8 cellular contexts compared by ENCODE assay signal in genomic region chr15:34341922-34342736, GRCh38. TPM values are rescaled to one million over a fixed set of nuclear protein-coding genes. Genes with fewer than 3 reads are reported as not detected.
DNase-seq lines count a peak whose midpoint lies in the region; ATAC-seq, FAIRE-seq and TF ChIP-seq lines count a peak whose summit lies in the region.

No MANE protein-coding gene starts in this region.

- CTCF ChIA-PET in CD4-positive, alpha-beta T cell (lab: Charles Lee): interaction anchor here (0.9 to 2.2 kb wide), 9 partner anchors 13 to 117 kb away, joined by 3 to 49 read pairs (median 5); partner anchors contain the start of genes EMC4 and LPCAT4
- CTCF ChIA-PET in H1 (lab: Charles Lee; ENCODE audit: partially characterized antibody): interaction anchor here (0.6 to 3.4 kb wide), 7 partner anchors 11 to 512 kb away, joined by 3 to 34 read pairs (median 6); partner anchors contain the start of gene LPCAT4

- no peak overlapping the region for H2BK15ac ChIP-seq in H1 (ENCODE audit: low read length)

- no peaks in the 10 kb centered on the region for H3K9me3 Mint-ChIP-seq in CD4-positive, alpha-beta T cell
- no peaks in the 10 kb centered on the region for H3K9me3 Mint-ChIP-seq in neural progenitor cell

- POLR2A ChIA-PET in CD4-positive, alpha-beta T cell (lab: Charles Lee): interaction anchor here (0.8 to 2.2 kb wide), 10 partner anchors 13 to 240 kb away, joined by 3 to 49 read pairs (median 5); partner anchors contain the start of genes EMC7, LPCAT4 and PGBD4
- POLR2A ChIA-PET in H1 (lab: Charles Lee; ENCODE audit: partially characterized antibody): interaction anchor here (0.8 to 1.9 kb wide), 6 partner anchors 8 to 25 kb away, joined by 3 to 17 read pairs (median 4); partner anchors contain the start of gene LPCAT4

- no peaks in the 10 kb centered on the region for H3K9me3 ChIP-seq in CD4-positive, alpha-beta T cell (ENCODE audit: control insufficient read depth, low read length)
- H3K9me3 ChIP-seq in Loucy (ENCODE audit: insufficient read depth, low read depth, low read length) (no peaks in the 10 kb centered on the region), H1 (ENCODE audit: insufficient read depth in 2 of 2, low read depth in 1 of 2, low read length in 1 of 2) (no peaks in the 10 kb centered on the region), neural progenitor cell (ENCODE audit: low read depth) (no peaks in the 10 kb centered on the region)

- no peaks in the 10 kb centered on the region for H3F3A ChIP-seq in Loucy (ENCODE audit: low read depth)
- H3F3A ChIP-seq in neural progenitor cell (ENCODE audit: low read depth): peaks cover 38% of the 10 kb centered on the region

- H3K36me3 Mint-ChIP-seq in CD4-positive, alpha-beta T cell (ENCODE audit: low read depth): peaks cover 19% of the 10 kb centered on the region
- peaks cover 17% of the 10 kb centered on the region for H3K36me3 Mint-ChIP-seq in neural progenitor cell

- H4K8ac ChIP-seq in H1 (ENCODE audit: extremely low read depth, insufficient read depth, low read length): peak overlapping the region; percentile 86

- peak overlapping the region; percentile 81 for H3K4me2 ChIP-seq in Loucy (ENCODE audit: low read depth, low read length, poor library complexity, severe bottlenecking)
- H3K4me2 ChIP-seq in H1 (ENCODE audit: insufficient read depth in 1 of 2, low read depth in 2 of 2, low read length in 2 of 2): peak overlapping the region; percentile 20 to 73
- H3K4me2 ChIP-seq in neural progenitor cell: peak overlapping the region; percentile 80

- no peaks in the 10 kb centered on the region for H3K9me2 ChIP-seq in Loucy (replicated peaks; ENCODE audit: low read depth, low read length)

- FAIRE-seq in H1 (lab: Jason Lieb, UNC): no peak

- DNase-seq in CD4-positive, alpha-beta T cell: no peak
- no peak for DNase-seq in H1 (ENCODE audit: low read depth in 1 of 2, low spot score in 2 of 2)
- DNase-seq in neural progenitor cell (ENCODE audit: low spot score): no peak
- no peak for DNase-seq in NCI-H510A treated with DMSO at 0.1 percent for 48 hours (lab: John Stamatoyannopoulos, UW)
- no peak for DNase-seq in effector CD4-positive, alpha-beta T cell
- no peak for DNase-seq in epidermal melanocyte (ENCODE audit: insufficient read length, low spot score)

- no peak overlapping the region for H2AK5ac ChIP-seq in H1 (ENCODE audit: low read depth, low read length)

- no peak overlapping the region for H3K23ac ChIP-seq in H1 (ENCODE audit: insufficient read length)

- TF ChIP-seq EP300 in H1 (IDR thresholded peaks at IDR 0.05; ENCODE audit: borderline replicate concordance in 1 of 2, low read depth in 2 of 2, low read length in 2 of 2): no peak

- no peak overlapping the region for H2BK120ac ChIP-seq in H1 (replicated peaks; ENCODE audit: low read depth, low read length)

- H3K4me1 ChIP-seq in Loucy (ENCODE audit: insufficient read depth, low read length, poor library complexity, severe bottlenecking) (peaks cover 31% of the 10 kb centered on the region), H1 (replicated peaks in 1 of 4; ENCODE audit: control insufficient read depth in 3 of 4, insufficient read depth in 4 of 4, low read length in 3 of 4) (peaks cover 4 to 11% (median 8%) of the 10 kb centered on the region in 4 experiments; a peak in 6 of 7 replicates), neural progenitor cell (peaks cover 5% of the 10 kb centered on the region)

- H3K36me3 ChIP-seq in Loucy (ENCODE audit: insufficient read depth, low read length) (no peaks in the 10 kb centered on the region), H1 (ENCODE audit: control insufficient read depth in 2 of 4, insufficient read depth in 4 of 4, low read length in 3 of 4) (peaks cover 2 to 13% (median 6%) of the 10 kb centered on the region in 4 experiments; a peak in 5 of 8 replicates), neural progenitor cell (peaks cover 14% of the 10 kb centered on the region)

- whole genome bisulfite sequencing in H1 (ENCODE audit: extremely low coverage in 1 of 2, insufficient coverage in 1 of 2, insufficient read length in 1 of 2, insufficient replicate concordance in 2 of 2, low coverage in 1 of 2, low lambda C conversion rate in 2 of 2, missing lambda C conversion rate in 1 of 2), 2 experiments: 54% methylated on average over 36 of the region's 36 CpGs; no CpG with 5 or more reads in 1 of the 2 experiments

- no peak overlapping the region for H3K4ac ChIP-seq in H1 (replicated peaks; ENCODE audit: insufficient read length, low read depth, low read length)

- peak overlapping the region; percentile 95 for H3K9ac ChIP-seq in Loucy (ENCODE audit: low read depth, low read length, poor library complexity, severe bottlenecking)
- peak overlapping the region in 3 of 4 experiments; percentile 81 to 93 (median 85); a peak in 6 of 7 replicates for H3K9ac ChIP-seq in H1 (replicated peaks in 1 of 4; ENCODE audit: extremely low read depth in 1 of 4, low read depth in 3 of 4, low read length in 3 of 4)
- peak overlapping the region; percentile 53 for H3K9ac ChIP-seq in neural progenitor cell

- no peak overlapping the region for H4K91ac ChIP-seq in H1 (replicated peaks; ENCODE audit: insufficient read length, low read length)

- TF ChIP-seq POLR2A in H1 (IDR thresholded peaks at IDR 0.05; ENCODE audit: control extremely low read depth in 1 of 2, low read depth in 2 of 2, low read length in 2 of 2): no peak

- H3K4me3 ChIP-seq in Loucy (ENCODE audit: low read length, poor library complexity, severe bottlenecking) (peak overlapping the region; percentile 90), H1 (ENCODE audit: extremely low read depth in 1 of 4, insufficient read depth in 2 of 4, low read depth in 3 of 4, low read length in 4 of 4) (peak overlapping the region; percentile 86 to 94 (median 92)), neural progenitor cell (peak overlapping the region; percentile 82)

- H3K79me2 ChIP-seq in Loucy (ENCODE audit: insufficient read depth, low read length) (peaks cover 48% of the 10 kb centered on the region), H1 (ENCODE audit: control insufficient read depth in 1 of 2, insufficient read depth in 2 of 2, low read length in 2 of 2) (peaks cover 0 to 20% of the 10 kb centered on the region in 2 experiments; a peak in 3 of 4 replicates), neural progenitor cell (ENCODE audit: low read depth) (peaks cover 24% of the 10 kb centered on the region)

- no peak overlapping the region for H2BK20ac ChIP-seq in H1 (ENCODE audit: low read length)

- no peak for ATAC-seq in CD4-positive, alpha-beta T cell (ENCODE audit: poor library complexity)
- ATAC-seq in HG02798 (IDR thresholded peaks at IDR 0.05; ENCODE audit: poor library complexity, unreplicated experiment): no peak

- no peak overlapping the region for H2BK5ac ChIP-seq in H1 (ENCODE audit: low read depth, low read length)

- no peak overlapping the region for H4K5ac ChIP-seq in H1 (ENCODE audit: insufficient read length, low read depth, low read length)

- H4K20me1 ChIP-seq in Loucy (ENCODE audit: insufficient read depth, low read length, poor library complexity, severe bottlenecking) (peaks cover 12% of the 10 kb centered on the region), H1 (replicated peaks in 1 of 2; ENCODE audit: control insufficient read depth in 1 of 2, insufficient read depth in 2 of 2, low read length in 2 of 2) (no peaks in the 10 kb centered on the region), neural progenitor cell (ENCODE audit: low read depth) (peaks cover 4% of the 10 kb centered on the region)

- no peak overlapping the region for H3K14ac ChIP-seq in H1 (ENCODE audit: insufficient read length)

- H3K27me3 Mint-ChIP-seq in CD4-positive, alpha-beta T cell: no peaks in the 10 kb centered on the region
- H3K27me3 Mint-ChIP-seq in neural progenitor cell (ENCODE audit: insufficient read depth, low read depth): peaks cover 1% of the 10 kb centered on the region

- peak overlapping the region; percentile 88 for H3K4me3 Mint-ChIP-seq in CD4-positive, alpha-beta T cell
- H3K4me3 Mint-ChIP-seq in neural progenitor cell: no peak overlapping the region

- H3K56ac ChIP-seq in H1 (replicated peaks; ENCODE audit: insufficient read length, low read depth, low read length): no peak overlapping the region

- H3K23me2 ChIP-seq in H1 (ENCODE audit: low read depth, low read length): peaks cover 4% of the 10 kb centered on the region; the same call in 1 of the 2 replicates

- peak overlapping the region; percentile 87 for H3K27ac ChIP-seq in CD4-positive, alpha-beta T cell (ENCODE audit: low read depth, low read length)
- H3K27ac ChIP-seq in H1 (ENCODE audit: low read depth, low read length): no peak overlapping the region
- H3K27ac ChIP-seq in neural progenitor cell: no peak overlapping the region

- H3K18ac ChIP-seq in H1 (ENCODE audit: extremely low read depth, low read length): no peak overlapping the region

- peaks cover 4% of the 10 kb centered on the region; the same call in 1 of the 2 replicates for H3K79me1 ChIP-seq in H1 (ENCODE audit: low read depth, low read length)

- no peak for TF ChIP-seq RAD21 in H1 (IDR thresholded peaks at IDR 0.05 in 1 of 2, conservative IDR thresholded peaks at IDR 0.05 in 1 of 2; ENCODE audit: low read depth in 2 of 2, low read length in 2 of 2)

- H3K27ac Mint-ChIP-seq in CD4-positive, alpha-beta T cell: peak overlapping the region; percentile 84
- H3K27ac Mint-ChIP-seq in neural progenitor cell: no peak overlapping the region

- peaks cover 19% of the 10 kb centered on the region for H3K4me1 Mint-ChIP-seq in CD4-positive, alpha-beta T cell (ENCODE audit: low read depth)
- peaks cover 5% of the 10 kb centered on the region for H3K4me1 Mint-ChIP-seq in neural progenitor cell

- H2BK12ac ChIP-seq in H1 (ENCODE audit: low read depth, low read length): no peak overlapping the region

- no peaks in the 10 kb centered on the region for H3K27me3 ChIP-seq in CD4-positive, alpha-beta T cell (ENCODE audit: control insufficient read depth, insufficient read depth, low read length)
- H3K27me3 ChIP-seq in Loucy (ENCODE audit: insufficient read depth, low read length, poor library complexity, severe bottlenecking) (no peaks in the 10 kb centered on the region), H1 (replicated peaks in 1 of 4; ENCODE audit: control insufficient read depth in 3 of 4, extremely low read depth in 1 of 4, insufficient read depth in 3 of 4, low read length in 3 of 4) (no peaks in the 10 kb centered on the region), neural progenitor cell (no peaks in the 10 kb centered on the region)

- H2AFZ ChIP-seq in Loucy (ENCODE audit: low read length) (peak overlapping the region; percentile 89; the same call in 1 of the 2 replicates), H1 (ENCODE audit: low read length) (no peak overlapping the region), neural progenitor cell (replicated peaks) (peak overlapping the region; percentile 91)

- no peak for TF ChIP-seq CTCF in CD4-positive, alpha-beta T cell (IDR thresholded peaks at IDR 0.05)
- TF ChIP-seq CTCF in Loucy (conservative IDR thresholded peaks at IDR 0.05; ENCODE audit: low read length) (no peak), H1 (IDR thresholded peaks at IDR 0.05; ENCODE audit: control extremely low read depth in 1 of 3, insufficient read depth in 1 of 3, low read depth in 1 of 3, low read length in 3 of 3) (no peak), neural progenitor cell (IDR thresholded peaks at IDR 0.05) (no peak)

- intact Hi-C loops in CD4-positive, alpha-beta T cell (cut with DNase I, micrococcal nuclease): loop anchor here in 1 of 2 experiments (1.0 to 5.0 kb wide), 5 partner anchors 12 to 645 kb away; partner anchors contain the start of gene ZNF770

RNA-seq across cellular contexts. Expression of gene NOP10, which starts 0.8 kb away (rescaled TPM):
- 10 to 100 TPM; 44.4 to 44.8 TPM for total RNA-seq in CD4-positive, alpha-beta T cell
- 285 and 297 TPM in 2 replicates for total RNA-seq in H1 (2021; fragmentation: NEBNext Ultra II Directional; extraction: Animal tissue kit (Norgen Biotek cat#: 25700))
- 682 and 981 TPM in 2 replicates for polyA plus RNA-seq in H1 (2011; rRNA removed)
- polyA plus RNA-seq in H1 (2011; cell fraction: cytosol; rRNA removed): 723 TPM
- polyA plus RNA-seq in H1 (2011; cell fraction: nucleus; rRNA removed): 505 TPM
- polyA plus RNA-seq in H1 (2012, experiment 1 of 2): 390 to 469 TPM (median 435 TPM) in 4 replicates
- polyA plus RNA-seq in H1 (2012, experiment 2 of 2): 1,375 TPM
- 559 TPM for polyA plus RNA-seq in H1 (2013, experiment 1 of 2)
- 543 TPM for polyA plus RNA-seq in H1 (2013, experiment 2 of 2)
- 280 and 310 TPM in 2 replicates for polyA minus RNA-seq in H1 (2011; rRNA and poly(A)+ RNA removed)
- polyA minus RNA-seq in H1 (2011; cell fraction: cytosol; rRNA and poly(A)+ RNA removed): 95.0 TPM
- polyA minus RNA-seq in H1 (2011; cell fraction: nucleus; rRNA and poly(A)+ RNA removed): 120 TPM
- total RNA-seq in neural progenitor cell (ENCODE audit: low replicate concordance): 123 and 151 TPM in 2 replicates

RNA-seq across cellular contexts. Expression of gene NUTM1, which starts 1.0 kb away (rescaled TPM):
- not detected for total RNA-seq in CD4-positive, alpha-beta T cell
- total RNA-seq in H1 (2021; fragmentation: NEBNext Ultra II Directional; extraction: Animal tissue kit (Norgen Biotek cat#: 25700)): 0.60 and 0.61 TPM in 2 replicates
- polyA plus RNA-seq in H1 (2011; rRNA removed): 0.39 and 0.50 TPM in 2 replicates
- polyA plus RNA-seq in H1 (2011; cell fraction: cytosol; rRNA removed): 0.48 TPM
- polyA plus RNA-seq in H1 (2011; cell fraction: nucleus; rRNA removed): 0.58 TPM
- 0.95 to 1.1 TPM (median 0.99 TPM) in 4 replicates for polyA plus RNA-seq in H1 (2012, experiment 1 of 2)
- 0.59 TPM for polyA plus RNA-seq in H1 (2012, experiment 2 of 2)
- polyA plus RNA-seq in H1 (2013, experiment 1 of 2): 0.47 TPM
- polyA plus RNA-seq in H1 (2013, experiment 2 of 2): 0.46 TPM
- polyA minus RNA-seq in H1 (2011; rRNA and poly(A)+ RNA removed): 0.49 and 0.69 TPM in 2 replicates
- polyA minus RNA-seq in H1 (2011; cell fraction: cytosol; rRNA and poly(A)+ RNA removed): not detected
- 0.40 TPM for polyA minus RNA-seq in H1 (2011; cell fraction: nucleus; rRNA and poly(A)+ RNA removed)
- 0.19 TPM in 1 of 2 replicates, not detected in the other for total RNA-seq in neural progenitor cell (ENCODE audit: low replicate concordance)

RNA-seq across cellular contexts. Expression of gene SLC12A6, which starts 4.5 kb away (rescaled TPM):
- 10 to 100 TPM; 58.5 to 58.7 TPM for total RNA-seq in CD4-positive, alpha-beta T cell
- 11.1 and 11.3 TPM in 2 replicates for total RNA-seq in H1 (2021; fragmentation: NEBNext Ultra II Directional; extraction: Animal tissue kit (Norgen Biotek cat#: 25700))
- polyA plus RNA-seq in H1 (2011; rRNA removed): 8.3 and 9.2 TPM in 2 replicates
- 8.2 TPM for polyA plus RNA-seq in H1 (2011; cell fraction: cytosol; rRNA removed)
- 17.4 TPM for polyA plus RNA-seq in H1 (2011; cell fraction: nucleus; rRNA removed)
- 6.7 to 9.7 TPM (median 7.5 TPM) in 4 replicates for polyA plus RNA-seq in H1 (2012, experiment 1 of 2)
- 0.70 TPM for polyA plus RNA-seq in H1 (2012, experiment 2 of 2)
- polyA plus RNA-seq in H1 (2013, experiment 1 of 2): 10.6 TPM
- 9.5 TPM for polyA plus RNA-seq in H1 (2013, experiment 2 of 2)
- 36.5 and 44.8 TPM in 2 replicates for polyA minus RNA-seq in H1 (2011; rRNA and poly(A)+ RNA removed)
- polyA minus RNA-seq in H1 (2011; cell fraction: cytosol; rRNA and poly(A)+ RNA removed): 16.6 TPM
- 28.0 TPM for polyA minus RNA-seq in H1 (2011; cell fraction: nucleus; rRNA and poly(A)+ RNA removed)
- total RNA-seq in neural progenitor cell (ENCODE audit: low replicate concordance): 16.0 and 17.7 TPM in 2 replicates

RNA-seq across cellular contexts. Expression of gene LPCAT4, which starts 24.9 kb away (rescaled TPM):
- 10 to 100 TPM; 41.0 to 45.2 TPM for total RNA-seq in CD4-positive, alpha-beta T cell
- total RNA-seq in H1 (2021; fragmentation: NEBNext Ultra II Directional; extraction: Animal tissue kit (Norgen Biotek cat#: 25700)): 69.3 and 72.4 TPM in 2 replicates
- 109 and 152 TPM in 2 replicates for polyA plus RNA-seq in H1 (2011; rRNA removed)
- 78.5 TPM for polyA plus RNA-seq in H1 (2011; cell fraction: cytosol; rRNA removed)
- polyA plus RNA-seq in H1 (2011; cell fraction: nucleus; rRNA removed): 326 TPM
- polyA plus RNA-seq in H1 (2012, experiment 1 of 2): 59.5 to 71.0 TPM (median 64.2 TPM) in 4 replicates
- polyA plus RNA-seq in H1 (2012, experiment 2 of 2): 52.8 TPM
- 69.6 TPM for polyA plus RNA-seq in H1 (2013, experiment 1 of 2)
- 66.7 TPM for polyA plus RNA-seq in H1 (2013, experiment 2 of 2)
- 29.7 and 35.2 TPM in 2 replicates for polyA minus RNA-seq in H1 (2011; rRNA and poly(A)+ RNA removed)
- polyA minus RNA-seq in H1 (2011; cell fraction: cytosol; rRNA and poly(A)+ RNA removed): 28.4 TPM
- 43.1 TPM for polyA minus RNA-seq in H1 (2011; cell fraction: nucleus; rRNA and poly(A)+ RNA removed)
- 35.1 and 47.1 TPM in 2 replicates for total RNA-seq in neural progenitor cell (ENCODE audit: low replicate concordance)
